Comparison of ENCODE assay signal across 21 cellular contexts in the genomic region with DNA sequence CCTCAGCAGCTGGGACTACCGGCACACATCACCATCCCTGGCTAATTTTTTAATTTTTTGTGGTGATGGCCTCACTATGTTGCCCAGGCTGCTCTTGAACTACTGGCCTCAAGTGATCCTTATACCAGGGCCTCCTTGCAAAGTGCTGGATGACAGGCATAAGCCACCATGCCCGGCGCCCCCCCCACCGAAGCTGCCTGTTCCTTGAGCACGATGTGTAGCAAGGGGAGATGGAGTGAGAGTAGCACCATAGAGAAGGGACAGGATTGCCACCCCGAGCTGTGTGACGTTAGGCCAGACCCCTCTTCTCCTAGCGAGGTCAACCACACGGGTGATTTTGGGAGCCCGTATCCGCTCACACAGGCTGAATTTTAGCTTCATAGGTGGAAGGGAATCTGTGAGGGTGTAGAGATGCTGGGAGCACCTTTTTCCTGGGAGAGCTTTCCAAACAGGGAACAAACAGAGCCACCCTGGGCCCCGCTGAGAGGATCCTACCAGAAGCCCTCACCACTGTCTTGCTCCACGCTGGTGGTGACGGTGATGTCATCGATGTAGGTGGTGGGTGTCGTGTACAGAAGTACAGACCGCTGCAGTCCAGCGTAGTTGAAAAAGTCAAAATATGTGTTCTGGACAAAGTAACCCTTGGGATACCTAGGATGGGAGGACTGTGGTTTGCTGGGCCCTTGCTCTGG. TPM values are rescaled to one million over a fixed set of nuclear protein-coding genes. Genes with fewer than 3 reads are reported as not detected.
DNase-seq lines count a peak whose midpoint lies in the region; ATAC-seq, FAIRE-seq and TF ChIP-seq lines count a peak whose summit lies in the region.
"Had no signal": no experiment of that assay in that cellular context is flagged by ENCODE, and none has a peak within 500 bp of the region (broad histone marks: within the 10 kb centered on the region; RNA-seq: fewer than 3 reads in every experiment).

No MANE protein-coding gene starts in this region.

- peaks cover 4% of the 10 kb centered on the region for H3K4me1 ChIP-seq in A673 (ENCODE audit: insufficient read depth, low read length, poor library complexity, severe bottlenecking)
- H3K4me1 ChIP-seq in GM12878 (ENCODE audit: control insufficient read depth, insufficient read depth, low read length): no peaks in the 10 kb centered on the region; the same call in 1 of the 2 replicates

- 98% methylated on average over 18 of the region's 18 CpGs for WGBS in GM12878 (ENCODE audit: insufficient coverage, insufficient replicate concordance, low lambda C conversion rate, missing lambda C conversion rate)

- CTCF ChIA-PET in A673 (lab: Charles Lee) (interaction anchor here (0.7 kb wide), 1 partner anchor 52 kb away, joined by 4 read pairs; no protein-coding TSS in a partner anchor), GM12878 (lab: Yijun Ruan, JAX) (no interaction called here)

- TF ChIP-seq RAD21 in GM12878 (IDR thresholded peaks at IDR 0.05; ENCODE audit: insufficient read depth, low read depth, low read length): no peak

- TF ChIP-seq POLR2A in GM12878 (IDR thresholded peaks at IDR 0.05; ENCODE audit: low read depth, low read length): no peak

- in situ Hi-C loops in GM12878 (cut with MboI): no loop called here

- FAIRE-seq in GM12878 (lab: Jason Lieb, UNC): no peak
- FAIRE-seq: GM12891 had no signal

- H3K9me3 ChIP-seq in A673 (ENCODE audit: low read depth, low read length, poor library complexity, severe bottlenecking) (no peaks in the 10 kb centered on the region), GM12878 (replicated peaks; ENCODE audit: control insufficient read depth, insufficient read depth, low read length) (no peaks in the 10 kb centered on the region)
- H3K9me3 ChIP-seq: left ventricle myocardium inferior, SK-N-SH, vagina had no signal

- H3K36me3 ChIP-seq in A673 (ENCODE audit: insufficient read depth, low read length, poor library complexity, severe bottlenecking) (peaks cover 32% of the 10 kb centered on the region), GM12878 (ENCODE audit: control insufficient read depth in 2 of 2, insufficient read depth in 2 of 2, low read length in 1 of 2) (peaks cover 3 to 15% of the 10 kb centered on the region in 2 experiments; a peak in 3 of 4 replicates)

- SMC1A ChIA-PET in GM12878 (lab: Charles Lee; ENCODE audit: uncharacterized antibody, unreplicated experiment): interaction anchor here (1.2 kb wide), 1 partner anchor 10 kb away, joined by 3 read pairs; no protein-coding TSS in a partner anchor

- H3K4me2 ChIP-seq in GM12878 (ENCODE audit: control insufficient read depth, insufficient read depth): no peak overlapping the region
- H3K4me2 ChIP-seq: SK-N-SH had no signal

- RAD21 ChIA-PET in GM12878 (lab: Charles Lee; ENCODE audit: unreplicated experiment): no interaction called here

- DNase-seq in A673 (ENCODE audit: low spot score) (no peak), CD1c-positive myeloid dendritic cell (ENCODE audit: extremely low spot score) (peak; percentile 42), GM12878 (ENCODE audit: low read depth, low spot score) (no peak), mesenteric fat pad (ENCODE audit: low spot score) (peak; percentile 83), NCI-H146 (lab: John Stamatoyannopoulos, UW) (no peak), NCI-H1417 (lab: John Stamatoyannopoulos, UW) (no peak)
- no peak for DNase-seq in activated CD4-positive, CD25-positive, alpha-beta regulatory T cell (lab: John Stamatoyannopoulos, UW)
- DNase-seq: activated CD4-positive, alpha-beta T cell treated with anti-CD3 and anti-CD28 coated beads for 4 hours; activated T-cell treated with anti-CD3 and anti-CD28 coated beads, Interleukin-2, amount 50 U/mL, for 1 hour; AML-193; GF-D8; Kasumi-1; left ventricle myocardium inferior; NCI-H1417 treated with DMSO at 0.1 percent for 48 hours; NCI-H2171; NCI-H82; SK-N-SH; stimulated activated CD4-positive, alpha-beta T cell treated with anti-CD3 and anti-CD28 coated beads, Interleukin-4, amount 100 ng/mL, for 1 hour had no signal

- no peaks in the 10 kb centered on the region for H4K20me1 ChIP-seq in GM12878 (ENCODE audit: control insufficient read depth, insufficient read depth)

- ATAC-seq in GM12878: no peak
- ATAC-seq: esophagus mucosa had no signal

- H3K27ac ChIP-seq in A673 (ENCODE audit: low read depth, low read length, poor library complexity, severe bottlenecking) (no peak overlapping the region), GM12878 (ENCODE audit: control insufficient read depth, insufficient read depth) (no peak overlapping the region)
- H3K27ac ChIP-seq: vagina had no signal

- POLR2A ChIA-PET in A673 (lab: Charles Lee; ENCODE audit: low non-redundant PET): no interaction called here
- POLR2A ChIA-PET in GM12878 (lab: Charles Lee): no interaction called here

- TF ChIP-seq EP300 in GM12878 (IDR thresholded peaks at IDR 0.05; ENCODE audit: borderline replicate concordance in 1 of 2, control insufficient read depth in 1 of 2, low read depth in 2 of 2, low read length in 2 of 2): no peak

- H3K9ac ChIP-seq in GM12878 (ENCODE audit: control insufficient read depth, insufficient read depth, low read length): no peak overlapping the region
- H3K9ac ChIP-seq: SK-N-SH had no signal

- no peak overlapping the region for H3K4me3 ChIP-seq in A673 (ENCODE audit: low read depth, low read length, poor library complexity, severe bottlenecking)
- H3K4me3 ChIP-seq in GM12878: no peak overlapping the region
- H3K4me3 ChIP-seq: left ventricle myocardium inferior, vagina had no signal

- TF ChIP-seq CTCF in A673 (conservative IDR thresholded peaks at IDR 0.05; ENCODE audit: low read depth, low read length) (no peak), GM12878 (IDR thresholded peaks at IDR 0.05 in 2 of 3, conservative IDR thresholded peaks at IDR 0.05 in 1 of 3; ENCODE audit: control insufficient read depth in 2 of 3, extremely low read depth in 1 of 3, insufficient read depth in 1 of 3, low read depth in 3 of 3, low read length in 3 of 3) (no peak)

- H2AFZ ChIP-seq in GM12878 (ENCODE audit: control insufficient read depth, low read depth, low read length): no peak overlapping the region

- intact Hi-C loops in A673 (cut with micrococcal nuclease; ENCODE audit: unreplicated experiment) (no loop called here), GM12878 (cut with micrococcal nuclease; ENCODE audit: unreplicated experiment) (no loop called here)

- peaks cover 24% of the 10 kb centered on the region for H3K79me2 ChIP-seq in GM12878 (ENCODE audit: control insufficient read depth, insufficient read depth, low read length)

- BruUV-seq in A673 (replicated peaks; lab: Mats Ljungman, UMichigan): TSS peak; percentile 9
- BruUV-seq in GM12878 (replicated peaks; lab: Mats Ljungman, UMichigan): TSS peak; percentile 50

- H3K27me3 ChIP-seq in A673 (replicated peaks; ENCODE audit: insufficient read depth, low read depth, low read length, poor library complexity) (no peaks in the 10 kb centered on the region), GM12878 (replicated peaks in 1 of 2; ENCODE audit: control insufficient read depth in 2 of 2, insufficient read depth in 2 of 2, low read length in 1 of 2) (no peaks in the 10 kb centered on the region)
- H3K27me3 ChIP-seq: vagina had no signal

TF ChIP-seq in GM12878, 131 proteins besides CTCF, POLR2A, EP300 and RAD21:
- TF ChIP-seq MXI1 (IDR thresholded peaks at IDR 0.05; ENCODE audit: low read depth, low read length): no peak
- TF ChIP-seq LARP7 (IDR thresholded peaks at IDR 0.05): no peak
- TF ChIP-seq SMARCA5 (IDR thresholded peaks at IDR 0.05): no peak
- TF ChIP-seq, protein P1, sequence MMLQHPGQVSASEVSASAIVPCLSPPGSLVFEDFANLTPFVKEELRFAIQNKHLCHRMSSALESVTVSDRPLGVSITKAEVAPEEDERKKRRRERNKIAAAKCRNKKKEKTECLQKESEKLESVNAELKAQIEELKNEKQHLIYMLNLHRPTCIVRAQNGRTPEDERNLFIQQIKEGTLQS (IDR thresholded peaks at IDR 0.05; ENCODE audit: borderline replicate concordance, extremely low read depth, low read depth, low read length): no peak

RNA-seq across cellular contexts. Expression of a gene that starts 3.0 kb away (rescaled TPM):
- 65.1 and 65.6 TPM in 2 replicates for total RNA-seq in A673 (2021)
- 93.0 and 95.2 TPM in 2 replicates for total RNA-seq in GM12878 (2013; cell fraction: nucleolus; rRNA removed)
- 23.2 and 26.9 TPM in 2 replicates for total RNA-seq in GM12878 (2014; rRNA removed)
- total RNA-seq in GM12878 (2014; rRNA removed; fragmentation: Illumina TruSeq; extraction: Trizol): 25.2 and 28.4 TPM in 2 replicates
- total RNA-seq in GM12878 (2021): 50.0 and 54.3 TPM in 2 replicates
- polyA plus RNA-seq in GM12878 (2011; ENCODE audit: low read depth): 29.7 TPM
- polyA plus RNA-seq in GM12878 (2011; rRNA removed): 31.4 and 52.3 TPM in 2 replicates
- polyA plus RNA-seq in GM12878 (2011; cell fraction: cytosol; rRNA removed): 70.7 and 75.8 TPM in 2 replicates
- 222 and 247 TPM in 2 replicates for polyA plus RNA-seq in GM12878 (2011; cell fraction: nucleus; rRNA removed)
- 40.4 and 49.6 TPM in 2 replicates for polyA plus RNA-seq in GM12878 (2012)
- 28.1 and 39.5 TPM in 2 replicates for polyA plus RNA-seq in GM12878 (2014; fragmentation: Illumina TruSeq; extraction: Trizol)
- 10 to 100 TPM in 1 of 2 experiments, 1 to 10 TPM in 1; 9.8 to 19.6 TPM for polyA plus RNA-seq in GM12878 (2014; fragmentation: Nextera tagmentation; extraction: Ambion mirVana)
- 51.2 and 55.9 TPM in 2 replicates for polyA plus RNA-seq in GM12878 (2014; rRNA removed)
- polyA plus RNA-seq in GM12878 (2016; fragmentation: Nextera tagmentation; extraction: Ambion mirVana): 10 to 100 TPM; 65.5 to 71.2 TPM
- 63.3 and 69.8 TPM in 2 replicates for polyA minus RNA-seq in GM12878 (2011; rRNA and poly(A)+ RNA removed)
- 25.1 and 39.0 TPM in 2 replicates for polyA minus RNA-seq in GM12878 (2011; cell fraction: cytosol; rRNA and poly(A)+ RNA removed)
- polyA minus RNA-seq in GM12878 (2011; cell fraction: nucleus; rRNA and poly(A)+ RNA removed): 31.4 and 59.3 TPM in 2 replicates
- 35.7 TPM for total RNA-seq in mesenteric fat pad

Comparison
In these comparisons a context has a peak if more than half of its experiments do, and no peak if none do; other contexts are left out.
1. DNase-seq: peak in CD1c-positive myeloid dendritic cell (single experiment) and mesenteric fat pad (single experiment); none in A673 (single experiment), GM12878 (single experiment), NCI-H146 (single experiment), activated CD4-positive, CD25-positive, alpha-beta regulatory T cell (0 of 4) and NCI-H1417 (0 of 3).